In genomic region chr3:49723631-49724551, GRCh38 we compare ENCODE assay signal across 1 cellular context.
TF ChIP-seq lines count a peak whose summit lies in the region.

Gene GMPPB (minus strand): TSS chr3:49723951. CDS start chr3:49723726, 225 bp downstream.

TF ChIP-seq in GM12878, 131 proteins besides CTCF, POLR2A, EP300 and RAD21 (continued from another document):
- 0 out of 2 replicates have a peak, but pooled peaks have one; percentile 10 for TF ChIP-seq YY1 (IDR thresholded peaks at IDR 0.05; ENCODE audit: low read depth, low read length)
- TF ChIP-seq ESRRA (IDR thresholded peaks at IDR 0.05; ENCODE audit: low read length) = no peak
- TF ChIP-seq ZNF24 (IDR thresholded peaks at IDR 0.05) = no peak
- no peak for TF ChIP-seq EED (IDR thresholded peaks at IDR 0.05; ENCODE audit: low read depth)
- no peak for TF ChIP-seq JUND (IDR thresholded peaks at IDR 0.05; ENCODE audit: low read depth, low read length)
- peak; percentile 60; the same call in 1 of the 2 replicates for TF ChIP-seq DPF2 (IDR thresholded peaks at IDR 0.05)
- TF ChIP-seq ZNF274 (IDR thresholded peaks at IDR 0.05; ENCODE audit: insufficient read depth, insufficient read length) = no peak
- no peak for TF ChIP-seq HDGF (IDR thresholded peaks at IDR 0.05)
- no peak for TF ChIP-seq FOS (IDR thresholded peaks at IDR 0.05; ENCODE audit: borderline replicate concordance, extremely low read depth, insufficient read length)
- no peak for TF ChIP-seq CBX3 (IDR thresholded peaks at IDR 0.05; ENCODE audit: borderline replicate concordance, low read depth)
- TF ChIP-seq ZNF687 (IDR thresholded peaks at IDR 0.05) = peak; percentile 32; the same call in 1 of the 2 replicates
- TF ChIP-seq, protein P1, sequence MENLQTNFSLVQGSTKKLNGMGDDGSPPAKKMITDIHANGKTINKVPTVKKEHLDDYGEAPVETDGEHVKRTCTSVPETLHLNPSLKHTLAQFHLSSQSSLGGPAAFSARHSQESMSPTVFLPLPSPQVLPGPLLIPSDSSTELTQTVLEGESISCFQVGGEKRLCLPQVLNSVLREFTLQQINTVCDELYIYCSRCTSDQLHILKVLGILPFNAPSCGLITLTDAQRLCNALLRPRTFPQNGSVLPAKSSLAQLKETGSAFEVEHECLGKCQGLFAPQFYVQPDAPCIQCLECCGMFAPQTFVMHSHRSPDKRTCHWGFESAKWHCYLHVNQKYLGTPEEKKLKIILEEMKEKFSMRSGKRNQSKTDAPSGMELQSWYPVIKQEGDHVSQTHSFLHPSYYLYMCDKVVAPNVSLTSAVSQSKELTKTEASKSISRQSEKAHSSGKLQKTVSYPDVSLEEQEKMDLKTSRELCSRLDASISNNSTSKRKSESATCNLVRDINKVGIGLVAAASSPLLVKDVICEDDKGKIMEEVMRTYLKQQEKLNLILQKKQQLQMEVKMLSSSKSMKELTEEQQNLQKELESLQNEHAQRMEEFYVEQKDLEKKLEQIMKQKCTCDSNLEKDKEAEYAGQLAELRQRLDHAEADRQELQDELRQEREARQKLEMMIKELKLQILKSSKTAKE (IDR thresholded peaks at IDR 0.05; ENCODE audit: low read depth, poor library complexity, severe bottlenecking) = no peak
- TF ChIP-seq, protein P2, sequence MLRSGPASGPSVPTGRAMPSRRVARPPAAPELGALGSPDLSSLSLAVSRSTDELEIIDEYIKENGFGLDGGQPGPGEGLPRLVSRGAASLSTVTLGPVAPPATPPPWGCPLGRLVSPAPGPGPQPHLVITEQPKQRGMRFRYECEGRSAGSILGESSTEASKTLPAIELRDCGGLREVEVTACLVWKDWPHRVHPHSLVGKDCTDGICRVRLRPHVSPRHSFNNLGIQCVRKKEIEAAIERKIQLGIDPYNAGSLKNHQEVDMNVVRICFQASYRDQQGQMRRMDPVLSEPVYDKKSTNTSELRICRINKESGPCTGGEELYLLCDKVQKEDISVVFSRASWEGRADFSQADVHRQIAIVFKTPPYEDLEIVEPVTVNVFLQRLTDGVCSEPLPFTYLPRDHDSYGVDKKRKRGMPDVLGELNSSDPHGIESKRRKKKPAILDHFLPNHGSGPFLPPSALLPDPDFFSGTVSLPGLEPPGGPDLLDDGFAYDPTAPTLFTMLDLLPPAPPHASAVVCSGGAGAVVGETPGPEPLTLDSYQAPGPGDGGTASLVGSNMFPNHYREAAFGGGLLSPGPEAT (IDR thresholded peaks at IDR 0.05; ENCODE audit: low read depth) = peak; percentile 59; the same call in 1 of the 2 replicates
- TF ChIP-seq TBL1XR1 (IDR thresholded peaks at IDR 0.05; ENCODE audit: low read depth, low read length) = no peak
- no peak for TF ChIP-seq MYB (IDR thresholded peaks at IDR 0.05; ENCODE audit: borderline replicate concordance, low read depth, low read length)
- TF ChIP-seq IRF5 (IDR thresholded peaks at IDR 0.05; ENCODE audit: borderline replicate concordance) = no peak
- 0 out of 2 replicates have a peak, but pooled peaks have one; percentile 8 for TF ChIP-seq NBN (IDR thresholded peaks at IDR 0.05)
- no peak for TF ChIP-seq CEBPB (IDR thresholded peaks at IDR 0.05; ENCODE audit: borderline replicate concordance in 1 of 2, low read depth in 2 of 2, low read length in 2 of 2)
- TF ChIP-seq MTA3 (IDR thresholded peaks at IDR 0.05; ENCODE audit: borderline replicate concordance, low read length) = no peak
- peak; percentile 70 for TF ChIP-seq GATAD2B (conservative IDR thresholded peaks at IDR 0.05; ENCODE audit: low read depth)
- peak; percentile 65 for TF ChIP-seq POLR2AphosphoS5 (IDR thresholded peaks at IDR 0.05; ENCODE audit: low read length)
- TF ChIP-seq HDAC6 (IDR thresholded peaks at IDR 0.05; ENCODE audit: unreplicated experiment) = no peak
- TF ChIP-seq CHD2 (IDR thresholded peaks at IDR 0.05; ENCODE audit: borderline replicate concordance, low read depth, low read length) = peak; percentile 35; the same call in 1 of the 2 replicates
- no peak for TF ChIP-seq SMC3 (IDR thresholded peaks at IDR 0.05; ENCODE audit: borderline replicate concordance, low read length)
- TF ChIP-seq CREM (IDR thresholded peaks at IDR 0.05; ENCODE audit: low read depth) = peak; percentile 93
- TF ChIP-seq KDM1A (IDR thresholded peaks at IDR 0.05; ENCODE audit: borderline replicate concordance) = no peak
- no peak for TF ChIP-seq MTA2 (IDR thresholded peaks at IDR 0.05; ENCODE audit: low read depth)
- TF ChIP-seq NRF1 (conservative IDR thresholded peaks at IDR 0.05; ENCODE audit: low read depth, low read length) = no peak
- no peak for TF ChIP-seq CEBPZ (IDR thresholded peaks at IDR 0.05; ENCODE audit: low read depth, low read length)
- TF ChIP-seq ZNF217 (IDR thresholded peaks at IDR 0.05) = no peak
- TF ChIP-seq JUNB (IDR thresholded peaks at IDR 0.05) = no peak
- no peak for TF ChIP-seq ZBTB11 (CRISPR knock-in tag; IDR thresholded peaks at IDR 0.05)
- no peak for TF ChIP-seq PAX8 (IDR thresholded peaks at IDR 0.05)
- TF ChIP-seq REST (IDR thresholded peaks at IDR 0.05; ENCODE audit: low read depth, low read length) = no peak
- TF ChIP-seq IRF3 (IDR thresholded peaks at IDR 0.05) = peak; percentile 75
TF ChIP-seq in GM12878: peak in this region for 42.
